18 cellular contexts compared by ENCODE assay signal in the genomic region with DNA sequence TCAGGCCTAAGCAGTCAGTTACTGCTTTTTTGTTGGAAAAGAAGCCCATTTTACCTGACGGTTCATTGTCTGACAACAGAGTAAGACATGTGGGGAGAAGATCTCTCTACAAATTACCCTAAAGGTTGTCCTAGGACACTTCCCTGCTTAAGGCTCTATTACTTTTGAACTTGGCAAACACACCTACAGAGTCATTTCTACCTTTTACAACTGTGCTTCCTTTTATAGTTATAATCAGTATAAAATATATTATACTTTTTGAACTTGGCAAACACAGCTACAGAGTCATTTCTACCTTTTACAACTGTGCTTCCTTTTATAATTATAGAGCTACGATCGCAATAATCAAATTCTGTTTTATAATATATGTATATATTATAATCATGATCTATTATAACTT.
DNase-seq lines count a peak whose midpoint lies in the region; ATAC-seq, FAIRE-seq and TF ChIP-seq lines count a peak whose summit lies in the region.
"Had no signal": no experiment of that assay in that cellular context is flagged by ENCODE, and none has a peak within 500 bp of the region (broad histone marks: within the 10 kb centered on the region; RNA-seq: fewer than 3 reads in every experiment).

No MANE protein-coding gene starts in this region.

- dilution Hi-C loops in keratinocyte (cut with MboI; ENCODE audit: extremely low pct_ligation_motif_present, low sequenced_read_pairs), result no loop called here

- H3K79me2 ChIP-seq in PC-3 (ENCODE audit: low read length), result no peaks in the 10 kb centered on the region
- H3K79me2 ChIP-seq in keratinocyte (ENCODE audit: control insufficient read depth, insufficient read depth, low read length), result no peaks in the 10 kb centered on the region

- no peaks in the 10 kb centered on the region for H3F3A ChIP-seq in PC-3 (ENCODE audit: low read length, unreplicated experiment)

- no peak overlapping the region for H3K27ac ChIP-seq in PC-3 (ENCODE audit: low read length)
- peak overlapping the region; percentile 39 for H3K27ac ChIP-seq in SK-N-MC
- no peak overlapping the region for H3K27ac ChIP-seq in keratinocyte (ENCODE audit: control insufficient read depth, insufficient read depth, low read length)
- no peak overlapping the region for H3K27ac ChIP-seq in pancreas

- intact Hi-C loops in PC-3 (cut with micrococcal nuclease), result no loop called here
- intact Hi-C loops in pancreas (cut with DNase I), result no loop called here

- H2AFZ ChIP-seq in PC-3 (ENCODE audit: low read length), result peak overlapping the region; percentile 37; the same call in 1 of the 2 replicates
- H2AFZ ChIP-seq in keratinocyte (ENCODE audit: control insufficient read depth, low read length), result peak overlapping the region; percentile 45
- H2AFZ ChIP-seq: GM23338 had no signal

- no peaks in the 10 kb centered on the region for H4K20me1 ChIP-seq in PC-3 (ENCODE audit: low read length)
- no peaks in the 10 kb centered on the region for H4K20me1 ChIP-seq in keratinocyte (ENCODE audit: control insufficient read depth, extremely low read depth, insufficient read depth, low read length)

- H3K9me2 ChIP-seq in PC-3 (replicated peaks; ENCODE audit: low read length), result no peaks in the 10 kb centered on the region

- ATAC-seq in PC-3 (no peak), pancreas (no peak), GM21390 (IDR thresholded peaks at IDR 0.05; ENCODE audit: unreplicated experiment) (no peak), T-helper 17 cell (no peak)
- ATAC-seq: GM23338, HCT116 had no signal

- no peak overlapping the region for H3K9ac ChIP-seq in PC-3 (ENCODE audit: low read length)
- peak overlapping the region; percentile 6 for H3K9ac ChIP-seq in SK-N-MC (ENCODE audit: insufficient read length)
- H3K9ac ChIP-seq in keratinocyte (ENCODE audit: control insufficient read depth, extremely low read depth, insufficient read depth, low read length), result no peak overlapping the region

- DNase-seq in PC-3 (no peak), SK-N-MC (ENCODE audit: low read depth, low spot score) (no peak), keratinocyte (ENCODE audit: low read depth, low spot score) (no peak), pancreas (no peak), T-helper 17 cell (no peak), GM13977 (ENCODE audit: low spot score) (no peak)
- DNase-seq: C1 segment of cervical spinal cord; Calu3; CD4-positive, alpha-beta memory T cell; COR-L47; DND-41; H9 had no signal

- H3K27me3 ChIP-seq in PC-3 (ENCODE audit: low read length) (no peaks in the 10 kb centered on the region), keratinocyte (ENCODE audit: control insufficient read depth, extremely low read depth, insufficient read depth, low read length) (no peaks in the 10 kb centered on the region), pancreas (no peaks in the 10 kb centered on the region)

- no peaks in the 10 kb centered on the region for H3K9me1 ChIP-seq in keratinocyte (ENCODE audit: control insufficient read depth, extremely low read depth, insufficient read depth, low read length)

- CTCF ChIA-PET in PC-3 (lab: Charles Lee), result no interaction called here

- no peaks in the 10 kb centered on the region for H3K27me3 Mint-ChIP-seq in T-helper 17 cell
- H3K27me3 Mint-ChIP-seq: CD4-positive, alpha-beta memory T cell had no signal

- BruUV-seq in PC-3 (replicated peaks; lab: Mats Ljungman, UMichigan), result no TSS peak

- H3K27ac Mint-ChIP-seq in T-helper 17 cell, result no peak overlapping the region
- H3K27ac Mint-ChIP-seq: CD4-positive, alpha-beta memory T cell; GM23338; H9 had no signal

- H3K36me3 ChIP-seq in PC-3 (ENCODE audit: low read depth, low read length) (no peaks in the 10 kb centered on the region), SK-N-MC (ENCODE audit: insufficient read depth, low read length) (no peaks in the 10 kb centered on the region), keratinocyte (ENCODE audit: control insufficient read depth in 2 of 2, extremely low read depth in 1 of 2, insufficient read depth in 2 of 2, low read length in 2 of 2) (no peaks in the 10 kb centered on the region), pancreas (no peaks in the 10 kb centered on the region)

- no peaks in the 10 kb centered on the region for H3K4me1 Mint-ChIP-seq in T-helper 17 cell

- H3K36me3 Mint-ChIP-seq in T-helper 17 cell (ENCODE audit: low read depth), result no peaks in the 10 kb centered on the region
- H3K36me3 Mint-ChIP-seq: CD4-positive, alpha-beta memory T cell had no signal

- FAIRE-seq in keratinocyte (lab: Jason Lieb, UNC) (peak; percentile 53), pancreas (lab: Jason Lieb, UNC) (peak; percentile 71)
- FAIRE-seq: G401.6, GM12892, GM19239 had no signal

- no peak for TF ChIP-seq CTCF in PC-3 (conservative IDR thresholded peaks at IDR 0.05; ENCODE audit: low read depth, low read length)
- no peak for TF ChIP-seq CTCF in keratinocyte (optimal IDR thresholded peaks at IDR 0.05 in 1 of 3, IDR thresholded peaks at IDR 0.05 in 1 of 3, conservative IDR thresholded peaks at IDR 0.05 in 1 of 3; ENCODE audit: extremely low read depth in 1 of 3, insufficient read depth in 2 of 3, low read length in 3 of 3)
- TF ChIP-seq CTCF in pancreas (IDR thresholded peaks at IDR 0.05), result no peak
- no peak for TF ChIP-seq CTCF in GM13977 (IDR thresholded peaks at IDR 0.05; ENCODE audit: extremely low read depth, insufficient read depth, missing control alignments)

- H3K4me1 ChIP-seq in PC-3 (ENCODE audit: insufficient read depth, low read length), result no peaks in the 10 kb centered on the region
- H3K4me1 ChIP-seq in keratinocyte (ENCODE audit: control insufficient read depth, extremely low read depth, insufficient read depth, low read length), result peaks cover 13% of the 10 kb centered on the region
- H3K4me1 ChIP-seq in pancreas, result no peaks in the 10 kb centered on the region

- H3K9me3 ChIP-seq in PC-3 (ENCODE audit: low read length) (no peaks in the 10 kb centered on the region), SK-N-MC (ENCODE audit: low read depth, low read length) (peaks cover 5% of the 10 kb centered on the region; the same call in 1 of the 2 replicates), keratinocyte (ENCODE audit: control insufficient read depth, low read depth, low read length) (no peaks in the 10 kb centered on the region), pancreas (no peaks in the 10 kb centered on the region), T-helper 17 cell (ENCODE audit: control insufficient read depth, low read length, poor library complexity, severe bottlenecking) (no peaks in the 10 kb centered on the region)

- H3K4me3 Mint-ChIP-seq in T-helper 17 cell, result no peak overlapping the region
- H3K4me3 Mint-ChIP-seq: CD4-positive, alpha-beta memory T cell; GM23338; H9 had no signal

- in situ Hi-C loops in GM13977 (cut with MboI; ENCODE audit: low pct_unique_long_range_greater_than_20kb, low sequenced_read_pairs, unreplicated experiment), result no loop called here

- H3K4me2 ChIP-seq in PC-3 (ENCODE audit: low read length), result no peak overlapping the region
- H3K4me2 ChIP-seq in keratinocyte (ENCODE audit: control insufficient read depth, extremely low read depth, insufficient read depth, low read depth, low read length), result no peak overlapping the region
- H3K4me2 ChIP-seq: GM23338 had no signal

- H3K4me3 ChIP-seq in PC-3 (ENCODE audit: low read length), result no peak overlapping the region
- H3K4me3 ChIP-seq in SK-N-MC, result no peak overlapping the region
- H3K4me3 ChIP-seq in keratinocyte (ENCODE audit: control insufficient read depth in 2 of 3, extremely low read depth in 1 of 3, insufficient read depth in 2 of 3, low read depth in 1 of 3, low read length in 3 of 3), result no peak overlapping the region
- H3K4me3 ChIP-seq in pancreas, result no peak overlapping the region
- H3K4me3 ChIP-seq: GM23338 had no signal

- 79 to 87% methylated on average over 3 of the region's 3 CpGs for WGBS in pancreas, 2 donors

- POLR2A ChIA-PET in PC-3 (lab: Charles Lee; ENCODE audit: unreplicated experiment), result no interaction called here
